ENCODE assay signal across 20 cellular contexts in genomic region chr17:82801377-82801970, GRCh38. TPM values are rescaled to one million over a fixed set of nuclear protein-coding genes. Genes with fewer than 3 reads are reported as not detected.
"Had no signal": no experiment of that assay in that cellular context is flagged by ENCODE, and none has a peak within 500 bp of the region (broad histone marks: within the 10 kb centered on the region; RNA-seq: fewer than 3 reads in every experiment).

No MANE protein-coding gene starts in this region.

- H3K27ac ChIP-seq: adrenal gland, transverse colon had no signal

- DNase-seq: activated CD4-positive, alpha-beta T cell treated with anti-CD3 and anti-CD28 coated beads, Interleukin-2, amount 50 U/mL, for 1 hour; activated CD8-positive, alpha-beta memory T cell treated with anti-CD3 and anti-CD28 coated beads, Interleukin-2, amount 10 ng/mL, durations not matched to agents 7 days and 5 days; activated gamma-delta T cell; activated T-cell treated with anti-CD3 and anti-CD28 coated beads, Interleukin-2, amount 50 U/mL, for 4 hours; adrenal gland; foreskin melanocyte; left ventricle myocardium superior; mesendoderm; substantia nigra; transverse colon had no signal

- H3K36me3 ChIP-seq: adrenal gland, transverse colon had no signal

- H3K9me3 ChIP-seq: adrenal gland, heart left ventricle, transverse colon had no signal

- ATAC-seq: activated CD8-positive, alpha-beta memory T cell treated with anti-CD3 and anti-CD28 coated beads, Interleukin-2, amount 10 ng/mL, durations not matched to agents 7 days and 5 days; activated T-cell treated with anti-CD3 and anti-CD28 coated beads, Interleukin-2, amount 50 U/mL, for 4 hours; heart left ventricle; left ventricle myocardium superior; right cardiac atrium; stimulated activated memory B cell treated with anti-CD40 and anti-IgM and Interleukin-4, amounts not matched to agents 10 μg/mL and 1 μg/mL and 100 μg/mL, for 72 hours had no signal

- H3K4me1 ChIP-seq: adrenal gland, transverse colon had no signal

- FAIRE-seq: colon, endothelial cell of umbilical vein, keratinocyte had no signal

- H3K4me3 ChIP-seq: adrenal gland, SK-N-MC, transverse colon had no signal

RNA-seq across cellular contexts. Expression of gene ZNF750, which starts 38.3 kb away (rescaled TPM):
- total RNA-seq: activated CD8-positive, alpha-beta memory T cell treated with anti-CD3 and anti-CD28 coated beads, Interleukin-2, amount 10 ng/mL, durations not matched to agents 7 days and 5 days; activated T-cell treated with anti-CD3 and anti-CD28 coated beads, Interleukin-2, amount 50 U/mL, for 4 hours; cardiac septum; posterior vena cava; right cardiac atrium; T-helper 1 cell treated with Interleukin-12 subunit alpha and Interleukin-12 subunit beta and Interleukin-4 antibody, amounts not matched to agents 30 ng/mL and 1 ng/mL, for 36 hours; transverse colon had no signal
